In genomic region chr6:149946631-149947030, GRCh38 we compare ENCODE assay signal across 4 cellular contexts. TPM values are rescaled to one million over a fixed set of nuclear protein-coding genes. Genes with fewer than 3 reads are reported as not detected.
"Had no signal": no experiment of that assay in that cellular context is flagged by ENCODE, and none has a peak within 500 bp of the region (broad histone marks: within the 10 kb centered on the region; RNA-seq: fewer than 3 reads in every experiment).

No MANE protein-coding gene starts in this region.

RNA-seq across cellular contexts. Expression of gene ULBP2, which starts 4.8 kb away (rescaled TPM):
- total RNA-seq: Peyer's patch had no signal

RNA-seq across cellular contexts. Expression of gene ULBP1, which starts 17.1 kb away (rescaled TPM):
- total RNA-seq: Peyer's patch had no signal

RNA-seq across cellular contexts. Expression of gene RAET1G, which starts 23.7 kb away (rescaled TPM):
- total RNA-seq: K562, Peyer's patch, Right ventricle myocardium superior had no signal

RNA-seq across cellular contexts. Expression of gene RAET1E, which starts 48.7 kb away (rescaled TPM):
- total RNA-seq: K562, Peyer's patch, SJSA1 had no signal
- polyA plus RNA-seq: K562 had no signal
